ENCODE assay signal across 22 cellular contexts in genomic region chr6:134103004-134103403, GRCh38. TPM values are rescaled to one million over a fixed set of nuclear protein-coding genes. Genes with fewer than 3 reads are reported as not detected.
"Had no signal": no experiment of that assay in that cellular context is flagged by ENCODE, and none has a peak within 500 bp of the region (broad histone marks: within the 10 kb centered on the region; RNA-seq: fewer than 3 reads in every experiment).

No MANE protein-coding gene starts in this region.

- ATAC-seq: activated CD4-positive, alpha-beta T cell treated with anti-CD3 and anti-CD28 coated beads for 36 hours; activated CD8-positive, alpha-beta T cell treated with anti-CD3 and anti-CD28 coated beads for 36 hours; activated T-cell treated with anti-CD3 and anti-CD28 coated beads, Interleukin-2, amount 50 U/mL, for 72 hours; SK-N-SH treated with all-trans-retinoic acid at 6 μM for 48 hours had no signal

- H3K4me3 ChIP-seq: SJSA1 had no signal

- DNase-seq: activated CD4-positive, alpha-beta T cell treated with anti-CD3 and anti-CD28 coated beads for 36 hours; activated CD8-positive, alpha-beta memory T cell treated with anti-CD3 and anti-CD28 coated beads, Interleukin-2, amount 50 U/mL, for 4 hours; activated CD8-positive, alpha-beta T cell treated with anti-CD3 and anti-CD28 coated beads for 36 hours; activated gamma-delta T cell treated with Interleukin-2 at 50 U/mL for 16 hours; activated naive CD4-positive, alpha-beta T cell treated with anti-CD3 and anti-CD28 coated beads, Interleukin-2, amount 10 ng/mL, durations not matched to agents 7 days and 5 days; activated naive CD8-positive, alpha-beta T cell treated with anti-CD3 and anti-CD28 coated beads for 36 hours; activated T-cell treated with anti-CD3 and anti-CD28 coated beads, Interleukin-2, amount 50 U/mL, for 72 hours; cerebellar nuclear complex; Kasumi-1; KBM-7; NCI-H1048; NCI-H1417; NCI-H2029 treated with DMSO at 0.1 percent for 48 hours; NCI-H345; NCI-H510A treated with DMSO at 0.1 percent for 48 hours; NCI-H69; NK-92 treated with Interleukin-12 subunit alpha and Interleukin-12 subunit beta, amount 100 ng/mL, for 24 hours; SHP77; WERI-Rb-1 had no signal

RNA-seq across cellular contexts. Expression of gene SLC2A12, which starts 50.6 kb away (rescaled TPM):
- total RNA-seq: activated T-helper 2 cell treated with anti-CD3 and anti-CD28 coated beads, Interferon-gamma antibody, Interleukin-2, Interleukin-4, amounts not matched to agents 10 μg/mL and 5 μg/mL and 100 μg/mL, durations not matched to agents 14 hours and 24 hours and 36 hours had no signal
